2 cellular contexts compared by ENCODE assay signal in the genomic region with DNA sequence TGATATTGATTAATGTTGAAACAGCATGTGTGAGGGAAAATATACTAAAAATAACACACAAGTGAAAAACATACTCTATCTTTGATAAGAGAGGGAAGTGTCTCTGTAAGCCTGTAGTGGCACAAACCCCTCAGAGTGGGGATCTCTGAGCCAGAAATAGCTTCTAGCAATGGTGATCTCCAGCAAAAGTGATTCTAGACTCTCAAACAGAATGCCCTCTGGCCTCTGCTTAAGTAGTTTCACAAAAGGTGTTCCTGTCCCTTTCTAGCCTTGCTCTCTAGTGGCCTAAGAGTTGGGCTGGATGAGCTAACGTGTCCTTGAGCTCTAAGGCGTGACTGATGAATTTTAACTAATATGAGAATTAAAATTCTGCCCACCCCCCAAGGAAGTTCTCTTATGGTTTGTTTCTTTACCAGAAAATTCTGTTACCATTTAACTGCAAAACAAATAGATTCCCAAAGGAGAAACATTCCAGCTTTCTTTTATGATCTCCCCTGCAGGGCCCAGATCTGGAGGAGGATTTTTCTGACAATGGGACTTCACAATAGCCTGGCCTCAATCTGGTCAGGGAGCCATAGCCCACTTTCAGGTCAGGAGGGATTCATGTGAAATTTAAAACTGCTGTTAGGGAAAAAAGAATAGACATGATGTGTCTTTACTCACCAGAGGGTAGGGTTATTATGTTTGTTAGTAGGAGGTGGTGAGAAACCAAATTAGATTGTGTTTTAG.
TF ChIP-seq lines count a peak whose summit lies in the region.

No MANE protein-coding gene starts in this region.

TF ChIP-seq in A549, 52 proteins besides CTCF, POLR2A, EP300 and RAD21:
- TF ChIP-seq HMGXB4 (CRISPR knock-in tag; IDR thresholded peaks at IDR 0.05; ENCODE audit: borderline replicate concordance) (no peak), ZFP36 (IDR thresholded peaks at IDR 0.05; ENCODE audit: borderline replicate concordance, partially characterized antibody) (no peak), BHLHE40 (IDR thresholded peaks at IDR 0.05; ENCODE audit: low read depth, low read length) (no peak), CEBPB (IDR thresholded peaks at IDR 0.05) (no peak), PBX3 (IDR thresholded peaks at IDR 0.05) (no peak), E2F6 (IDR thresholded peaks at IDR 0.05; ENCODE audit: borderline replicate concordance, low read depth) (no peak), CHD4 (IDR thresholded peaks at IDR 0.05; ENCODE audit: borderline replicate concordance) (no peak), HES2 (IDR thresholded peaks at IDR 0.05) (no peak), ZNF302 (CRISPR knock-in tag; IDR thresholded peaks at IDR 0.05) (no peak), MYC (IDR thresholded peaks at IDR 0.05; ENCODE audit: borderline replicate concordance, low read length) (no peak), RARB (CRISPR knock-in tag; IDR thresholded peaks at IDR 0.05) (no peak)
TF ChIP-seq in A549: peak in this region for 0.

TF ChIP-seq in GM23338, 12 proteins besides CTCF, POLR2A, EP300 and RAD21 (continued from another document):
- no peak for TF ChIP-seq REST (IDR thresholded peaks at IDR 0.05; ENCODE audit: unreplicated experiment)
- TF ChIP-seq JUNB (IDR thresholded peaks at IDR 0.05; ENCODE audit: unreplicated experiment) = no peak
- TF ChIP-seq ZNF331 (CRISPR knock-in tag; IDR thresholded peaks at IDR 0.05; ENCODE audit: low read depth) = no peak
- no peak for TF ChIP-seq EZH2phosphoT487 (IDR thresholded peaks at IDR 0.05; ENCODE audit: unreplicated experiment)
- no peak for TF ChIP-seq ZNF462 (CRISPR knock-in tag; IDR thresholded peaks at IDR 0.05)
